In the genomic region with DNA sequence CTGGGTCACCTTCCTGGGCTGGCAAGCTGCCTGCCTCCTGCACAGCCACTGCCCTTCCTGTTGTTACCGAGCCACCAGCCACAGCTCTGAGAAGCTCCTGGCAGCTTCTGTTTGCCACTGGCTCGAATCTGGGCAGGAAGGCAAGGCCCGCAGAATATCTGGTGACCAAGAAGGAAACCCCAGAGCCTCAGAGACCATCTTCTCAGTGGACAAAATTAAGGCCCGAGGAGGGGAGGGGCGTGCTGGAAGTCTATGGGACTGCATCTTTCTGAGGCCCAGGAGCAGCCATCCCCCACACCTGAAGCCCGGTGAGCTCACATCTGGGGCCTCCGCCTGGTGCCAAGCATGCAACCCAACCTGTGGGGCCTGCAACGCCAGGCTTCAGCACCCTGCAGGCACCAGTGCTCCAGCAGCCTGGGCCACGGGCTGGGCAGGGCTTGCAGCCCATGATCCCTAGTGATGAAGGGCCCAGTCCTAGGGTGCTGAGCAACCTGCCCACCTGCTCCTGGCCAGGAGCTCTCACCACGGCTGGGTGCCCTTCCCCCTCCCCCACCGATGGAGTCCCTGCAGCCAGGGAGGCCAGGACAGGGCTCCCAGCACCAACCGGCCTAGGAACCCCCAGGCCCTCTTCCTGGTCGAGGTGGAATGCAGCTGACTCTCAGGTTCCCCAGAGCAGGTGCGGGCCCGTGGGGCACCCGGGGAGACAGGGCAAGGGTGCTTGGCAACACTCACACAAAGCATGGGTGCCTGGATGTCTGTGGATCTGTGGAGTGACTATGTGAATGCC, we compare ENCODE assay signal across 6 cellular contexts. TPM values are rescaled to one million over a fixed set of nuclear protein-coding genes. Genes with fewer than 3 reads are reported as not detected.
A peak's percentile ranks its signal among the peaks of the same experiment; 100 is the strongest.
DNase-seq lines count a peak whose midpoint lies in the region; ATAC-seq and TF ChIP-seq lines count a peak whose summit lies in the region.

No MANE protein-coding gene starts in this region.

- H3K4me1 Mint-ChIP-seq in immature natural killer cell: peaks cover 20 to 26% of the 10 kb centered on the region in 2 donors

- ATAC-seq in RWPE2 (ENCODE audit: low read depth) (peak; percentile 16), HG03196 (IDR thresholded peaks at IDR 0.05; ENCODE audit: unreplicated experiment) (no peak)

- TF ChIP-seq CTCF in AG04449 (IDR thresholded peaks at IDR 0.05; ENCODE audit: insufficient read depth, low read length, missing control alignments): no peak
- no peak for TF ChIP-seq CTCF in RWPE2 (IDR thresholded peaks at IDR 0.05; ENCODE audit: poor library complexity, severe bottlenecking)

- H3K4me1 ChIP-seq in RWPE2 (ENCODE audit: insufficient read depth, poor library complexity, severe bottlenecking): no peaks in the 10 kb centered on the region

- no peaks in the 10 kb centered on the region for H3K27me3 ChIP-seq in RWPE2 (ENCODE audit: insufficient read depth, poor library complexity, severe bottlenecking)

- CTCF ChIA-PET in AG04449 (lab: Yijun Ruan, JAX): interaction anchor here (0.8 to 2.7 kb wide), 4 partner anchors 9 to 47 kb away, joined by 3 to 12 read pairs (median 4); no protein-coding TSS in a partner anchor

- peaks cover 10% of the 10 kb centered on the region for H3K36me3 ChIP-seq in RWPE2 (ENCODE audit: low read depth)

- no peaks in the 10 kb centered on the region for H3K9me3 ChIP-seq in RWPE2 (ENCODE audit: severe bottlenecking)

- H3K27me3 Mint-ChIP-seq in immature natural killer cell (ENCODE audit: low read depth in 3 of 3): peaks cover 1 to 5% (median 4%) of the 10 kb centered on the region in 3 donors

- H3K27ac Mint-ChIP-seq in immature natural killer cell: peak overlapping the region in 3 of 6 donors; percentile 55 to 65 (median 61)

- peak overlapping the region; percentile 72 for H3K27ac ChIP-seq in RWPE2 (ENCODE audit: poor library complexity, severe bottlenecking)

- POLR2A ChIA-PET in AG04449 (lab: Yijun Ruan, JAX): no interaction called here

- no peak for DNase-seq in AG04449 (ENCODE audit: low read depth, low spot score)
- DNase-seq in RWPE2 (ENCODE audit: low spot score): no peak
- DNase-seq in immature natural killer cell: no peak
- no peak for DNase-seq in NCI-H226
- DNase-seq in NCI-H446 (lab: John Stamatoyannopoulos, UW): no peak

- H3K4me3 ChIP-seq in AG04449 (ENCODE audit: low read depth, low read length): peak overlapping the region; percentile 86
- peak overlapping the region; percentile 100 for H3K4me3 ChIP-seq in RWPE2 (ENCODE audit: severe bottlenecking)

- no peaks in the 10 kb centered on the region for H3K36me3 Mint-ChIP-seq in immature natural killer cell

- peak overlapping the region; percentile 58 to 75 (median 72) for H3K4me3 Mint-ChIP-seq in immature natural killer cell

- H3K9me3 Mint-ChIP-seq in immature natural killer cell: no peaks in the 10 kb centered on the region

RNA-seq across cellular contexts. Expression of gene CPTP, which starts 0.9 kb away (rescaled TPM):
- 10 to 100 TPM in 2 of 3 donors, 1 to 10 TPM in 1; 9.2 to 23.7 (median 10.5) TPM for polyA plus RNA-seq in immature natural killer cell

RNA-seq across cellular contexts. Expression of gene INTS11, which starts 1.0 kb away (rescaled TPM):
- 10 to 100 TPM; 62.1 to 68.8 (median 67.5) TPM for polyA plus RNA-seq in immature natural killer cell

RNA-seq across cellular contexts. Expression of gene TAS1R3, which starts 5.6 kb away (rescaled TPM):
- polyA plus RNA-seq in immature natural killer cell: under 1 TPM in 1 of 3 donors, not detected in 2; 0.08 TPM

RNA-seq across cellular contexts. Expression of gene PUSL1, which starts 17.1 kb away (rescaled TPM):
- polyA plus RNA-seq in immature natural killer cell: 10 to 100 TPM; 17.3 to 25.4 (median 18.9) TPM

RNA-seq across cellular contexts. Expression of gene ACAP3, which starts 17.8 kb away (rescaled TPM):
- 1 to 10 TPM; 1.4 to 7.0 (median 4.6) TPM for polyA plus RNA-seq in immature natural killer cell
